ENCODE assay signal across 7 cellular contexts in the genomic region with DNA sequence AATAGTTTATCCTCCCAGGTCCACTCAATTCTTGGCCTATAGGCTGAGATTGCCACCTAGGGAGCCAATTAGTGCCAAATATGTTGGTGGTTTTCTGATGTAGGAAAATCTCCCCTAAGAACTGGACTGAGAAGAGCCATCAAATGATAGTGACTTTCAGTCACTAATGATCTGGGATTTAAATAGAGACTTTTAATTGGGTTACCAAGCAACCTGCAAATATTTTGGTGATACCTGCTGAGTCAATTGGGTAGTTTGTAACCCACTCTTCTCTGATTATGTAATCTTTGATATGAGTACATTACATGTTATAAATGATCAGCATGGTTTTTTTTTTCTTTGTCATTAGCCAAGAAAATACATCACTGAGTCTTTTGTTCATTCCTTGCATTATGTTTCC.
DNase-seq lines count a peak whose midpoint lies in the region; ATAC-seq, FAIRE-seq and TF ChIP-seq lines count a peak whose summit lies in the region.
"Not testable (repeated sequence)": the region's sequence is repeated elsewhere in the genome, so short reads cannot be mapped to it uniquely, and the experiment has no call there.

No MANE protein-coding gene starts in this region.

- not testable (repeated sequence) for TF ChIP-seq POLR2A in GM12891 (IDR thresholded peaks at IDR 0.05; ENCODE audit: low read depth, low read length)

- FAIRE-seq in GM12891 (lab: Jason Lieb, UNC) (peak; percentile 5), islet of Langerhans (lab: Jason Lieb, UNC) (peak; percentile 33)
- not testable (repeated sequence) for FAIRE-seq in bronchial epithelial cell (lab: Jason Lieb, UNC)

- H3K27me3 ChIP-seq in bronchial epithelial cell (ENCODE audit: control insufficient read depth, insufficient read depth, low read length) = not testable (repeated sequence)

- not testable (repeated sequence) for DNase-seq in GM12891 (ENCODE audit: insufficient read length, low spot score)
- DNase-seq in NCI-H146 (lab: John Stamatoyannopoulos, UW) (peak; percentile 2), NCI-H748 (lab: John Stamatoyannopoulos, UW; ENCODE audit: unreplicated experiment) (peak; percentile 84), bronchial epithelial cell (ENCODE audit: low read depth) (peak; percentile 12)

- H3K4me3 ChIP-seq in bronchial epithelial cell (ENCODE audit: low read depth, low read length) = not testable (repeated sequence)

- H3K36me3 ChIP-seq in bronchial epithelial cell (ENCODE audit: control insufficient read depth, insufficient read depth, low read length) = not testable (repeated sequence)

- peak; percentile 71 for ATAC-seq in GM18868 (IDR thresholded peaks at IDR 0.05; ENCODE audit: unreplicated experiment)
- ATAC-seq in HG03520 (IDR thresholded peaks at IDR 0.05; ENCODE audit: unreplicated experiment) = peak; percentile 59

- not testable (repeated sequence) for TF ChIP-seq CTCF in bronchial epithelial cell (IDR thresholded peaks at IDR 0.05; ENCODE audit: insufficient read depth, low read length, severe bottlenecking)
